ENCODE assay signal across 19 cellular contexts in genomic region chr4:86400216-86400615, GRCh38. TPM values are rescaled to one million over a fixed set of nuclear protein-coding genes. Genes with fewer than 3 reads are reported as not detected.
DNase-seq lines count a peak whose midpoint lies in the region; ATAC-seq, FAIRE-seq and TF ChIP-seq lines count a peak whose summit lies in the region.
"Had no signal": no experiment of that assay in that cellular context is flagged by ENCODE, and none has a peak within 500 bp of the region (broad histone marks: within the 10 kb centered on the region; RNA-seq: fewer than 3 reads in every experiment).

No MANE protein-coding gene starts in this region.

- H3K27me3 ChIP-seq in breast epithelium (no peaks in the 10 kb centered on the region), bronchial epithelial cell (ENCODE audit: control insufficient read depth, insufficient read depth, low read length) (no peaks in the 10 kb centered on the region)
- H3K27me3 ChIP-seq: BLaER1 treated with 17β-estradiol and CSF1 and Interleukin-3, amounts not matched to agents 10 nM and 100 nM had no signal

- intact Hi-C loops in MCF 10A (cut with micrococcal nuclease), result no loop called here
- intact Hi-C loops in breast epithelium (cut with DNase I; ENCODE audit: low total_unique reads), result no loop called here

- DNase-seq in MCF 10A (ENCODE audit: unreplicated experiment) (peak; percentile 59), breast epithelium (ENCODE audit: low spot score in 2 of 2) (no peak), bronchial epithelial cell (ENCODE audit: low read depth) (peak; percentile 56), fibroblast of peridontal ligament (ENCODE audit: extremely low read depth) (peak; percentile 86), skeletal muscle cell (ENCODE audit: low read depth) (peak; percentile 49), GM03348 (ENCODE audit: low spot score) (no peak)
- DNase-seq in activated CD8-positive, alpha-beta memory T cell treated with anti-CD3 and anti-CD28 coated beads, Interleukin-2, amount 10 ng/mL, durations not matched to agents 7 days and 5 days, result no peak
- DNase-seq in activated CD4-positive, alpha-beta T cell treated with anti-CD3 and anti-CD28 coated beads for 48 hours, result no peak
- DNase-seq: CD8-positive, alpha-beta memory T cell; DMS79 treated with DMSO at 0.1 percent for 48 hours; Karpas-422; NCI-H1105; NCI-H1694; NCI-H2107; NCI-H345 had no signal

- H3K9me3 Mint-ChIP-seq in MCF 10A (ENCODE audit: unreplicated experiment), result no peaks in the 10 kb centered on the region
- no peaks in the 10 kb centered on the region for H3K9me3 Mint-ChIP-seq in activated CD8-positive, alpha-beta memory T cell treated with anti-CD3 and anti-CD28 coated beads, Interleukin-2, amount 10 ng/mL, durations not matched to agents 7 days and 5 days (ENCODE audit: low read depth)
- H3K9me3 Mint-ChIP-seq: GM23338 had no signal

- no peak overlapping the region for H3K4me3 Mint-ChIP-seq in MCF 10A (ENCODE audit: unreplicated experiment)
- H3K4me3 Mint-ChIP-seq in activated CD8-positive, alpha-beta memory T cell treated with anti-CD3 and anti-CD28 coated beads, Interleukin-2, amount 10 ng/mL, durations not matched to agents 7 days and 5 days, result no peak overlapping the region
- H3K4me3 Mint-ChIP-seq: CD8-positive, alpha-beta memory T cell; GM23338 had no signal

- TF ChIP-seq CTCF in MCF 10A (IDR thresholded peaks at IDR 0.05; ENCODE audit: unreplicated experiment) (no peak), breast epithelium (IDR thresholded peaks at IDR 0.05) (no peak), bronchial epithelial cell (IDR thresholded peaks at IDR 0.05; ENCODE audit: insufficient read depth, low read length, severe bottlenecking) (no peak)

- no peaks in the 10 kb centered on the region for H3K4me1 ChIP-seq in breast epithelium

- POLR2A ChIA-PET in MCF 10A (lab: Yijun Ruan, JAX), result no interaction called here

- H3K4me1 Mint-ChIP-seq in MCF 10A (ENCODE audit: insufficient read depth, unreplicated experiment), result peaks cover 5% of the 10 kb centered on the region
- H3K4me1 Mint-ChIP-seq in activated CD8-positive, alpha-beta memory T cell treated with anti-CD3 and anti-CD28 coated beads, Interleukin-2, amount 10 ng/mL, durations not matched to agents 7 days and 5 days, result no peaks in the 10 kb centered on the region
- H3K4me1 Mint-ChIP-seq: CD8-positive, alpha-beta memory T cell had no signal

- H3K27ac Mint-ChIP-seq in MCF 10A (ENCODE audit: low read depth, unreplicated experiment), result no peak overlapping the region
- H3K27ac Mint-ChIP-seq in activated CD8-positive, alpha-beta memory T cell treated with anti-CD3 and anti-CD28 coated beads, Interleukin-2, amount 10 ng/mL, durations not matched to agents 7 days and 5 days, result no peak overlapping the region
- H3K27ac Mint-ChIP-seq: CD8-positive, alpha-beta memory T cell; GM23338 had no signal

- no peak for TF ChIP-seq POLR2A in breast epithelium (IDR thresholded peaks at IDR 0.05)

- H3K27ac ChIP-seq in breast epithelium, result no peak overlapping the region
- H3K27ac ChIP-seq: BLaER1 treated with 17β-estradiol and CSF1 and Interleukin-3, amounts not matched to agents 10 nM and 100 nM had no signal

- H3K4me3 ChIP-seq in breast epithelium (no peak overlapping the region), bronchial epithelial cell (ENCODE audit: low read depth, low read length) (no peak overlapping the region), skeletal muscle cell (ENCODE audit: low read depth, low read length) (no peak overlapping the region)
- H3K4me3 ChIP-seq: BLaER1 treated with 17β-estradiol and CSF1 and Interleukin-3, amounts not matched to agents 10 nM and 100 nM; GM23338 had no signal

- CTCF ChIA-PET in MCF 10A (lab: Yijun Ruan, JAX), result no interaction called here
- CTCF ChIA-PET in activated CD8-positive, alpha-beta memory T cell treated with anti-CD3 and anti-CD28 coated beads, Interleukin-2, amount 10 ng/mL, durations not matched to agents 7 days and 5 days (lab: Charles Lee), result no interaction called here

- no peak for ATAC-seq in activated CD8-positive, alpha-beta memory T cell treated with anti-CD3 and anti-CD28 coated beads, Interleukin-2, amount 10 ng/mL, durations not matched to agents 7 days and 5 days
- ATAC-seq: GM23338, Panc1 had no signal

- H3K36me3 Mint-ChIP-seq in MCF 10A (ENCODE audit: insufficient read depth, unreplicated experiment), result no peaks in the 10 kb centered on the region
- no peaks in the 10 kb centered on the region for H3K36me3 Mint-ChIP-seq in activated CD8-positive, alpha-beta memory T cell treated with anti-CD3 and anti-CD28 coated beads, Interleukin-2, amount 10 ng/mL, durations not matched to agents 7 days and 5 days
- H3K36me3 Mint-ChIP-seq: CD8-positive, alpha-beta memory T cell had no signal

- H3K36me3 ChIP-seq in breast epithelium (no peaks in the 10 kb centered on the region), bronchial epithelial cell (ENCODE audit: control insufficient read depth, insufficient read depth, low read length) (no peaks in the 10 kb centered on the region)
- H3K36me3 ChIP-seq: BLaER1 treated with 17β-estradiol and CSF1 and Interleukin-3, amounts not matched to agents 10 nM and 100 nM had no signal

- H3K27me3 Mint-ChIP-seq in MCF 10A (ENCODE audit: insufficient read depth, unreplicated experiment), result no peaks in the 10 kb centered on the region
- H3K27me3 Mint-ChIP-seq in activated CD8-positive, alpha-beta memory T cell treated with anti-CD3 and anti-CD28 coated beads, Interleukin-2, amount 10 ng/mL, durations not matched to agents 7 days and 5 days, result no peaks in the 10 kb centered on the region
- H3K27me3 Mint-ChIP-seq: CD8-positive, alpha-beta memory T cell had no signal

- FAIRE-seq in bronchial epithelial cell (lab: Jason Lieb, UNC), result no peak

- no peaks in the 10 kb centered on the region for H3K9me3 ChIP-seq in breast epithelium
- H3K9me3 ChIP-seq: BLaER1 treated with 17β-estradiol and CSF1 and Interleukin-3, amounts not matched to agents 10 nM and 100 nM had no signal

- no TSS peak for BruUV-seq in MCF 10A (replicated peaks; lab: Mats Ljungman, UMichigan)

RNA-seq across cellular contexts. Expression of gene MAPK10, which starts 40.4 kb away (rescaled TPM):
- total RNA-seq in MCF 10A (2022) (4.7 and 5.3 TPM in 2 replicates), breast epithelium (10 to 100 TPM; 18.4 to 46.2 (median 24.6) TPM), bronchial epithelial cell (3.4 and 5.4 TPM in 2 replicates)
- not detected for total RNA-seq in activated CD8-positive, alpha-beta memory T cell treated with anti-CD3 and anti-CD28 coated beads, Interleukin-2, amount 10 ng/mL, durations not matched to agents 7 days and 5 days
- total RNA-seq: A172; CD8-positive, alpha-beta memory T cell had no signal

Comparison
In these comparisons a context has a peak if more than half of its experiments do, and no peak if none do; other contexts are left out.
1. DNase-seq: peak in MCF 10A (single experiment), bronchial epithelial cell (single experiment), fibroblast of peridontal ligament (single experiment) and skeletal muscle cell (single experiment); none in breast epithelium (0 of 2), activated CD8-positive, alpha-beta memory T cell treated with anti-CD3 and anti-CD28 coated beads, Interleukin-2, amount 10 ng/mL, durations not matched to agents 7 days and 5 days (single experiment), activated CD4-positive, alpha-beta T cell treated with anti-CD3 and anti-CD28 coated beads for 48 hours (single experiment) and GM03348 (single experiment).